In the genomic region with DNA sequence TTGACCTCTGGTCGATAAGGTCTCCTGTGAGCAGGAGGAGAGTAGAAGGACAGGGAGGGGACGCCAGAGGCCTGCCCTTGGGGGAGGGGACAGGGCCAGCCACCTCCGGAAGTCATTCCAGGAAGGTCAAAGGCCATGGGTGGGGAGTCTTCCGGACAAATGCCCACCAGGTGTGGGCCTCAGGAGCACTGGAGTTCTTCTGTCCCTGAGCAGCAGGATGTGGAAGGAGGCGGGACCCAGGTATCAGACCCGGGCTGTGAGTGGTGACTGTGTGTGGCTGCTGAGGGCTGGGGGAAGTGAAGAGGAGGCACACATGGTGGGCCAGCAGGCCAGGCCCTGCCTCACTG, we compare ENCODE assay signal across 19 cellular contexts. TPM values are rescaled to one million over a fixed set of nuclear protein-coding genes. Genes with fewer than 3 reads are reported as not detected.
"Had no signal": no experiment of that assay in that cellular context is flagged by ENCODE, and none has a peak within 500 bp of the region (broad histone marks: within the 10 kb centered on the region; RNA-seq: fewer than 3 reads in every experiment).

No MANE protein-coding gene starts in this region.

- H3K4me1 ChIP-seq: gastrocnemius medialis, tibial artery, uterus had no signal

- H3K27ac ChIP-seq: ascending aorta, gastrocnemius medialis, tibial artery, uterus had no signal

- DNase-seq: activated CD4-positive, alpha-beta T cell treated with anti-CD3 and anti-CD28 coated beads, Interleukin-2, amount 10 ng/mL, durations not matched to agents 24 days and 14 days; activated CD4-positive, CD25-positive, alpha-beta regulatory T cell; activated CD8-positive, alpha-beta T cell treated with anti-CD3 and anti-CD28 coated beads for 36 hours; activated T-cell treated with anti-CD3 and anti-CD28 coated beads, Interleukin-2, amount 50 U/mL, for 1 hour; effector CD8-positive, alpha-beta T cell; gastrocnemius medialis; kidney glomerular epithelial cell; stimulated activated CD4-positive, alpha-beta T cell treated with anti-CD3 and anti-CD28 coated beads, Interleukin-4, amount 100 ng/mL, for 4 hours; stimulated activated naive CD4-positive, alpha-beta T cell; substantia nigra; T-helper 1 cell; T-helper 9 cell; uterus had no signal

- H3K27me3 ChIP-seq: ascending aorta, gastrocnemius medialis, heart left ventricle, tibial artery, uterus had no signal

- ATAC-seq: activated CD8-positive, alpha-beta T cell treated with anti-CD3 and anti-CD28 coated beads for 36 hours; esophagus mucosa; gastrocnemius medialis; heart left ventricle; sciatic nerve had no signal

- H3K9me3 ChIP-seq: ascending aorta, gastrocnemius medialis, heart left ventricle, tibial artery, uterus had no signal

- H3K36me3 ChIP-seq: ascending aorta, gastrocnemius medialis, heart left ventricle, tibial artery, uterus had no signal

- H3K4me3 ChIP-seq: ascending aorta, gastrocnemius medialis, heart left ventricle, tibial artery, uterus had no signal

RNA-seq across cellular contexts. Expression of gene FGF18, which starts 13.9 kb away (rescaled TPM):
- total RNA-seq: lung microvascular endothelial cell had no signal
